16 cellular contexts compared by ENCODE assay signal in the genomic region with DNA sequence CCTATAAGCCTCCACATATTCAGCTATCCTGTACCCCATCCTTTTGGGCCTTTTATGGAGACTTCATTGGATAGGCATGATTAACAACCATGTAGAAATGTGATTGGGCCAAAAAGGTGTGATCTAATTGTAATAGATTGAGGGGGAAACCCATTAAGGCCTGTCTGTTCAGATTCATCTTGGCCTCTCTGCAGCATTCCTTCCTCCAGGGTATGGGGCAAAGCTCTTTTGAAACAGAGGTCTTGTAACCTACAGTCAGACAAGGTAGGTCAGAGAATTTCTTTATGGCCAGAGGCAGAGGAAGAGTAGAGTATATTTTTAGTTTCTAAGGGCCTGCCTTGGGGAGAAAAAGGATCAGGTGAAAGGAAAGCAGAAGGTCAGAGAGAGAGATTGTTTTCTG.
DNase-seq lines count a peak whose midpoint lies in the region; ATAC-seq and TF ChIP-seq lines count a peak whose summit lies in the region.
"Had no signal": no experiment of that assay in that cellular context is flagged by ENCODE, and none has a peak within 500 bp of the region (broad histone marks: within the 10 kb centered on the region; RNA-seq: fewer than 3 reads in every experiment).

No MANE protein-coding gene starts in this region.

- H3K4me3 ChIP-seq in choroid plexus epithelial cell (ENCODE audit: low read depth, low read length): no peak overlapping the region
- H3K4me3 ChIP-seq: BLaER1, GM12878 had no signal

- TF ChIP-seq CTCF in choroid plexus epithelial cell (conservative IDR thresholded peaks at IDR 0.05; ENCODE audit: low read depth, low read length): peak; percentile 14

- ATAC-seq in HG02981 (IDR thresholded peaks at IDR 0.05; ENCODE audit: unreplicated experiment): no peak
- ATAC-seq: GM12878, HepG2 had no signal

- peak; percentile 50 for DNase-seq in ELF-1 (ENCODE audit: low read depth, low spot score)
- DNase-seq in choroid plexus epithelial cell (ENCODE audit: low read depth): no peak
- DNase-seq in islet precursor cell: peak; percentile 72
- DNase-seq in retina: no peak
- DNase-seq in stimulated activated CD4-positive, alpha-beta T cell treated with anti-CD3 and anti-CD28 coated beads, Interleukin-2, amount 100 ng/mL, for 48 hours: no peak
- DNase-seq: ACHN; AML-193; CD4-positive, alpha-beta memory T cell; DMS153; DMS79; GF-D8; H9 had no signal

Comparison
In these comparisons a context has a peak if more than half of its experiments do, and no peak if none do; other contexts are left out.
1. DNase-seq: peak in ELF-1 (single experiment) and islet precursor cell (single experiment); none in choroid plexus epithelial cell (single experiment), retina (single experiment) and stimulated activated CD4-positive, alpha-beta T cell treated with anti-CD3 and anti-CD28 coated beads, Interleukin-2, amount 100 ng/mL, for 48 hours (0 of 2).